ENCODE assay signal across 8 cellular contexts in the genomic region with DNA sequence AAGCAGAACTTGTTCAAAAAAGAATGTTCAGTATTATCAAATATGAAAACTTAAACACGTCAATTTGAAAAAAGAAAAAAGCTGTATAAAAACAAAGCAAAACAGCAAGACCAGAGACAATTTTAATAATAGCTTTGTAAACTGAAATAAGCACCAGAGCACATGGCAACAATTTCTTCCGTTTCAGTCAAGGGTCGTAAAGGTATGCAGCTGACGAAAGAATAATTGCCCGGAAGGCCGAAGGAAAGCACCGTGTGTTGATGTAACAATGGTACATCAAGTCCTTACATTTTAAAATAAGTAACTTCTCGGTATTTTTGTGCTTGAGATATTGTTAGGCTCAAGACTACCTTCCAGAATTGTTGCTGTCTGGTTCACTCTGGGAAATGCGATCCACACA. TPM values are rescaled to one million over a fixed set of nuclear protein-coding genes. Genes with fewer than 3 reads are reported as not detected.
DNase-seq lines count a peak whose midpoint lies in the region; ATAC-seq lines count a peak whose summit lies in the region.

No MANE protein-coding gene starts in this region.

- H3K4me3 Mint-ChIP-seq in CD8-positive, alpha-beta memory T cell = peak overlapping the region; percentile 91 to 98 (median 96)
- H3K4me3 Mint-ChIP-seq in activated T-helper 1 cell treated with anti-CD3 and anti-CD28 coated beads, Interleukin-12 subunit alpha, Interleukin-12 subunit beta, Interleukin-2, Interleukin-4 antibody, amounts not matched to agents 30 ng/mL and 10 ng/mL and 1 ng/mL, durations not matched to agents 14 hours and 24 hours and 36 hours = peak overlapping the region; percentile 91

- POLR2A ChIA-PET in CD8-positive, alpha-beta memory T cell (lab: Charles Lee) = interaction anchor here (1.0 kb wide), 1 partner anchor 9 kb away, joined by 3 read pairs; no protein-coding TSS in a partner anchor

- peaks cover 35% of the 10 kb centered on the region for H3K4me1 ChIP-seq in CD8-positive, alpha-beta memory T cell (ENCODE audit: insufficient read depth, low read length)
- H3K4me1 ChIP-seq in HUES64 (ENCODE audit: insufficient read depth, low read length) (peaks cover 22% of the 10 kb centered on the region), iPS-18a (ENCODE audit: control insufficient read depth, low read depth, low read length) (peaks cover 16% of the 10 kb centered on the region)

- H3K4me3 ChIP-seq in CD8-positive, alpha-beta memory T cell (ENCODE audit: low read length) = peak overlapping the region; percentile 90
- peak overlapping the region; percentile 91 for H3K4me3 ChIP-seq in HUES64 (ENCODE audit: low read length)
- H3K4me3 ChIP-seq in iPS-18a (ENCODE audit: low read length) = peak overlapping the region; percentile 100

- no peaks in the 10 kb centered on the region for H3K36me3 ChIP-seq in CD8-positive, alpha-beta memory T cell (ENCODE audit: insufficient read depth, low read length)
- H3K36me3 ChIP-seq in HUES64 (ENCODE audit: insufficient read depth, low read length) (peaks cover 32% of the 10 kb centered on the region), iPS-18a (ENCODE audit: control insufficient read depth, low read depth, low read length) (peaks cover 19% of the 10 kb centered on the region)

- peak overlapping the region; percentile 2 for H3K27ac ChIP-seq in CD8-positive, alpha-beta memory T cell (ENCODE audit: low read depth, low read length)
- H3K27ac ChIP-seq in HUES64 (ENCODE audit: low read depth, low read length) (no peak overlapping the region), iPS-18a (ENCODE audit: low read length) (peak overlapping the region; percentile 94)

- no peaks in the 10 kb centered on the region for H3K27me3 ChIP-seq in CD8-positive, alpha-beta memory T cell (ENCODE audit: insufficient read depth, low read length, poor library complexity, severe bottlenecking)
- H3K27me3 ChIP-seq in HUES64 (ENCODE audit: insufficient read depth, low read length) (no peaks in the 10 kb centered on the region), iPS-18a (ENCODE audit: control insufficient read depth, insufficient read depth, low read length) (no peaks in the 10 kb centered on the region)

- ATAC-seq in stimulated activated naive CD8-positive, alpha-beta T cell treated with anti-CD3 and anti-CD28 coated beads, Interleukin-15, Interleukin-2, amounts not matched to agents 100 U/mL and 50 U/mL, for 24 hours = no peak
- ATAC-seq in GM21528 (IDR thresholded peaks at IDR 0.05; ENCODE audit: low FRiP score, unreplicated experiment) = no peak
- ATAC-seq in GM18907 (IDR thresholded peaks at IDR 0.05; ENCODE audit: unreplicated experiment) = no peak

- DNase-seq in CD8-positive, alpha-beta memory T cell = peak in 1 of 5 donors; percentile 18
- DNase-seq in activated T-helper 1 cell treated with anti-CD3 and anti-CD28 coated beads, Interleukin-12 subunit alpha, Interleukin-12 subunit beta, Interleukin-2, Interleukin-4 antibody, amounts not matched to agents 30 ng/mL and 10 ng/mL and 1 ng/mL, durations not matched to agents 14 hours and 24 hours and 36 hours (ENCODE audit: low spot score) = no peak
- DNase-seq in stimulated activated naive CD8-positive, alpha-beta T cell treated with anti-CD3 and anti-CD28 coated beads, Interleukin-15, Interleukin-2, amounts not matched to agents 100 U/mL and 50 U/mL, for 24 hours = peak; percentile 25
- no peak for DNase-seq in NCI-H510A (lab: John Stamatoyannopoulos, UW)

- 3% methylated on average over 8 of the region's 9 CpGs for WGBS in HUES64

- H3K4me1 Mint-ChIP-seq in CD8-positive, alpha-beta memory T cell = peaks cover 60 to 82% (median 82%) of the 10 kb centered on the region in 3 donors
- H3K4me1 Mint-ChIP-seq in activated T-helper 1 cell treated with anti-CD3 and anti-CD28 coated beads, Interleukin-12 subunit alpha, Interleukin-12 subunit beta, Interleukin-2, Interleukin-4 antibody, amounts not matched to agents 30 ng/mL and 10 ng/mL and 1 ng/mL, durations not matched to agents 14 hours and 24 hours and 36 hours (ENCODE audit: low read depth) = peaks cover 66% of the 10 kb centered on the region

- intact Hi-C loops in activated T-helper 1 cell treated with anti-CD3 and anti-CD28 coated beads, Interleukin-12 subunit alpha, Interleukin-12 subunit beta, Interleukin-2, Interleukin-4 antibody, amounts not matched to agents 30 ng/mL and 10 ng/mL and 1 ng/mL, durations not matched to agents 14 hours and 24 hours and 36 hours (cut with micrococcal nuclease) = loop anchor here (5.0 kb wide), 4 partner anchors 566 to 1979 kb away; a partner anchor contains a TSS

- CTCF ChIA-PET in CD8-positive, alpha-beta memory T cell (lab: Charles Lee) = interaction anchor here (1.4 kb wide), 1 partner anchor 9 kb away, joined by 3 read pairs; no protein-coding TSS in a partner anchor

- H3K9me3 Mint-ChIP-seq in CD8-positive, alpha-beta memory T cell = no peaks in the 10 kb centered on the region
- H3K9me3 Mint-ChIP-seq in activated T-helper 1 cell treated with anti-CD3 and anti-CD28 coated beads, Interleukin-12 subunit alpha, Interleukin-12 subunit beta, Interleukin-2, Interleukin-4 antibody, amounts not matched to agents 30 ng/mL and 10 ng/mL and 1 ng/mL, durations not matched to agents 14 hours and 24 hours and 36 hours = no peaks in the 10 kb centered on the region

- H3K27ac Mint-ChIP-seq in CD8-positive, alpha-beta memory T cell = peak overlapping the region; percentile 3 to 99 (median 89)
- peak overlapping the region; percentile 92 for H3K27ac Mint-ChIP-seq in activated T-helper 1 cell treated with anti-CD3 and anti-CD28 coated beads, Interleukin-12 subunit alpha, Interleukin-12 subunit beta, Interleukin-2, Interleukin-4 antibody, amounts not matched to agents 30 ng/mL and 10 ng/mL and 1 ng/mL, durations not matched to agents 14 hours and 24 hours and 36 hours

- H3K36me3 Mint-ChIP-seq in CD8-positive, alpha-beta memory T cell = peaks cover 0 to 41% (median 0%) of the 10 kb centered on the region in 3 donors
- peaks cover 12% of the 10 kb centered on the region for H3K36me3 Mint-ChIP-seq in activated T-helper 1 cell treated with anti-CD3 and anti-CD28 coated beads, Interleukin-12 subunit alpha, Interleukin-12 subunit beta, Interleukin-2, Interleukin-4 antibody, amounts not matched to agents 30 ng/mL and 10 ng/mL and 1 ng/mL, durations not matched to agents 14 hours and 24 hours and 36 hours (ENCODE audit: low read depth)

- peak overlapping the region; percentile 94 for H3K9ac ChIP-seq in HUES64 (ENCODE audit: low read depth, low read length)
- H3K9ac ChIP-seq in iPS-18a (ENCODE audit: low read length) = peak overlapping the region; percentile 96

- no peaks in the 10 kb centered on the region for H3K9me3 ChIP-seq in CD8-positive, alpha-beta memory T cell (ENCODE audit: low read length)
- H3K9me3 ChIP-seq in HUES64 (ENCODE audit: insufficient read depth, low read depth, low read length) (no peaks in the 10 kb centered on the region), iPS-18a (ENCODE audit: control insufficient read depth, low read depth, low read length) (no peaks in the 10 kb centered on the region)

- peaks cover 0 to 3% of the 10 kb centered on the region in 2 donors for H3K27me3 Mint-ChIP-seq in CD8-positive, alpha-beta memory T cell
- H3K27me3 Mint-ChIP-seq in activated T-helper 1 cell treated with anti-CD3 and anti-CD28 coated beads, Interleukin-12 subunit alpha, Interleukin-12 subunit beta, Interleukin-2, Interleukin-4 antibody, amounts not matched to agents 30 ng/mL and 10 ng/mL and 1 ng/mL, durations not matched to agents 14 hours and 24 hours and 36 hours (ENCODE audit: insufficient read depth) = no peaks in the 10 kb centered on the region

RNA-seq across cellular contexts. Expression of a gene that starts 1.7 kb away (rescaled TPM):
- 10 to 100 TPM; 84.8 to 96.6 TPM for total RNA-seq in CD8-positive, alpha-beta memory T cell
- polyA plus RNA-seq in CD8-positive, alpha-beta memory T cell = 20.2 TPM
- polyA plus RNA-seq in HUES64 (2013, experiment 1 of 2) = 42.3 TPM
- polyA plus RNA-seq in HUES64 (2013, experiment 2 of 2) = 50.4 TPM
- 92.9 and 103 TPM in 2 replicates for total RNA-seq in activated T-helper 1 cell treated with anti-CD3 and anti-CD28 coated beads, Interleukin-12 subunit alpha, Interleukin-12 subunit beta, Interleukin-2, Interleukin-4 antibody, amounts not matched to agents 30 ng/mL and 10 ng/mL and 1 ng/mL, durations not matched to agents 14 hours and 24 hours and 36 hours

RNA-seq across cellular contexts. Expression of a gene that starts 2.0 kb away (rescaled TPM):
- total RNA-seq in CD8-positive, alpha-beta memory T cell = 10 to 100 TPM; 14.6 to 15.9 TPM
- polyA plus RNA-seq in CD8-positive, alpha-beta memory T cell = 6.5 TPM
- polyA plus RNA-seq in HUES64 (2013, experiment 1 of 2) = 6.8 TPM
- 8.5 TPM for polyA plus RNA-seq in HUES64 (2013, experiment 2 of 2)
- total RNA-seq in activated T-helper 1 cell treated with anti-CD3 and anti-CD28 coated beads, Interleukin-12 subunit alpha, Interleukin-12 subunit beta, Interleukin-2, Interleukin-4 antibody, amounts not matched to agents 30 ng/mL and 10 ng/mL and 1 ng/mL, durations not matched to agents 14 hours and 24 hours and 36 hours = 19.2 and 20.4 TPM in 2 replicates

RNA-seq across cellular contexts. Expression of a gene that starts 45.6 kb away (rescaled TPM):
- not detected for total RNA-seq in CD8-positive, alpha-beta memory T cell
- not detected for polyA plus RNA-seq in CD8-positive, alpha-beta memory T cell
- 0.85 TPM for polyA plus RNA-seq in HUES64 (2013, experiment 1 of 2)
- 0.38 TPM for polyA plus RNA-seq in HUES64 (2013, experiment 2 of 2)
- total RNA-seq in activated T-helper 1 cell treated with anti-CD3 and anti-CD28 coated beads, Interleukin-12 subunit alpha, Interleukin-12 subunit beta, Interleukin-2, Interleukin-4 antibody, amounts not matched to agents 30 ng/mL and 10 ng/mL and 1 ng/mL, durations not matched to agents 14 hours and 24 hours and 36 hours = not detected in 2 replicates
